Comparison of ENCODE assay signal across 8 cellular contexts in genomic region chr2:239275871-239276812, GRCh38.
A peak's percentile ranks its signal among the peaks of the same experiment; 100 is the strongest.
DNase-seq lines count a peak whose midpoint lies in the region; ATAC-seq and TF ChIP-seq lines count a peak whose summit lies in the region.

No MANE protein-coding gene starts in this region.

- no peak overlapping the region for H3K9ac ChIP-seq in rectal smooth muscle tissue (ENCODE audit: low read length)

- DNase-seq in Daoy (ENCODE audit: low read depth): peak; percentile 48
- DNase-seq in globus pallidus (ENCODE audit: low spot score): peak; percentile 79
- DNase-seq in occipital lobe (lab: John Stamatoyannopoulos, UW): no peak
- DNase-seq in mucosa of gallbladder (ENCODE audit: low spot score): no peak
- no peak for DNase-seq in iPS-NIHi7 (ENCODE audit: extremely low spot score)
- DNase-seq in COLO829 (ENCODE audit: low spot score): no peak

- peaks cover 65% of the 10 kb centered on the region for H3K4me1 ChIP-seq in rectal smooth muscle tissue (ENCODE audit: control insufficient read depth, insufficient read depth, low read length)

- peak overlapping the region; percentile 88 for H3K27ac ChIP-seq in rectal smooth muscle tissue (ENCODE audit: low read depth, low read length)

- peak overlapping the region; percentile 45 for H3K4me3 ChIP-seq in rectal smooth muscle tissue (ENCODE audit: low read length)

- ATAC-seq in SK-N-SH treated with all-trans-retinoic acid at 6 μM for 48 hours: peak; percentile 52

- no peaks in the 10 kb centered on the region for H3K27me3 ChIP-seq in rectal smooth muscle tissue (ENCODE audit: control insufficient read depth, insufficient read depth, low read length)

- no peaks in the 10 kb centered on the region for H3K36me3 ChIP-seq in rectal smooth muscle tissue (ENCODE audit: control insufficient read depth, insufficient read depth, low read length)

TF ChIP-seq in SK-N-SH treated with all-trans-retinoic acid at 6 μM for 48 hours, 23 proteins besides CTCF, POLR2A, EP300 and RAD21:
- TF ChIP-seq ZNF70 (CRISPR knock-in tag; IDR thresholded peaks at IDR 0.05) (no peak; the same call in 1 of the 2 replicates), TSHZ2 (CRISPR knock-in tag; IDR thresholded peaks at IDR 0.05) (peak; percentile 79), ARNTL (CRISPR knock-in tag; IDR thresholded peaks at IDR 0.05; ENCODE audit: borderline replicate concordance, low read depth) (no peak), ZNF8 (CRISPR knock-in tag; IDR thresholded peaks at IDR 0.05) (0 out of 2 replicates have a peak, but pooled peaks have one; percentile 20), ZFP3 (CRISPR knock-in tag; IDR thresholded peaks at IDR 0.05) (0 out of 2 replicates have a peak, but pooled peaks have one; percentile 20), TCF4 (CRISPR knock-in tag; IDR thresholded peaks at IDR 0.05; ENCODE audit: borderline replicate concordance) (peak; percentile 96)

Comparison
In these comparisons a context has a peak if more than half of its experiments do, and no peak if none do; other contexts are left out.
1. DNase-seq: peak in Daoy (single experiment) and globus pallidus (single experiment); none in occipital lobe (single experiment), mucosa of gallbladder (single experiment), iPS-NIHi7 (single experiment) and COLO829 (single experiment).